In the genomic region with DNA sequence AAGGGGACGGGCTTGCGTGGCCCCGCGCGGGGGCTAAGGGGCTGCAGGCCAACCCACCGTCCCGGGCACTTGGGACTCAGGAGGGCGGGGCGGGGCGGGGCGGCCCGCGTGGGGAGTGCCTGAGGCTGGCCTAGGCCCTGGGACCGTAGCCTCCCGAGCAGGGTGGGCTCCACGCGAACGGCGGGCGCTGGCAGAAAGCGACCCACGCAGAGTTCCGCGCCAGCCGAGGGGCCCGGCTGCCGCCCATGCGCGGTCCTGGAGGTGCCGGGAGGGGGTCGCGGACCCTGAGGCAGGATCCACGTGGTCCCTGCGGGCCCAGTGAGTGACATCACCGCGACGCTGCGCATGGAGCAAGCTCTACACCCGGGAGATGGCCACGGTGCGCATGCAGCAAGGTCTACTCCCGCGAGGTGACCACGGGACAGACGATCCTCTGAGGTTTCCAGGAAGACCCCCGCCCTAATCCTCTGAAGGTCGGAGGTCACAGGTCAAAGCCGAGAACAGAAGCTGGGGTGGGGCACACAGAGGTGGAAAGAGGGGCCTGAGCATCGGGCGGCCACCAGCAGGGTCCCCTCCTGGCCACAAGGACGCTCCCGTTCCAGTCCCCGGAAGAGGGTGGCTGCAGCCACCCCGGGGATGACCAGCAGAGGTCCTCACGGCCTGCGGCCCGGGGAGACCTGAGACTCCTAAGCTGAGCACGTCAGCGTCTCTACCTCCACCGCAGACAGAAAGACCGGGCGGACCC, we compare ENCODE assay signal across 1 cellular context.
TF ChIP-seq lines count a peak whose summit lies in the region.

No MANE protein-coding gene starts in this region.

TF ChIP-seq in HepG2, 621 proteins besides CTCF, POLR2A, EP300 and RAD21 (continued from another document and continues in another):
- TF ChIP-seq HOXA7 (CRISPR knock-in tag; IDR thresholded peaks at IDR 0.05) (no peak), MLX (CRISPR knock-in tag; IDR thresholded peaks at IDR 0.05) (peak; percentile 40; the same call in 1 of the 2 replicates), CREBL2 (CRISPR knock-in tag; IDR thresholded peaks at IDR 0.05; ENCODE audit: borderline replicate concordance) (peak; percentile 77; the same call in 1 of the 2 replicates), ZNF878 (CRISPR knock-in tag; IDR thresholded peaks at IDR 0.05) (no peak), YEATS2 (CRISPR knock-in tag; IDR thresholded peaks at IDR 0.05; ENCODE audit: borderline replicate concordance) (peak; percentile 54; the same call in 1 of the 2 replicates), KDM1A (CRISPR knock-in tag; IDR thresholded peaks at IDR 0.05) (no peak; the same call in 1 of the 2 replicates), NBN (conservative IDR thresholded peaks at IDR 0.05) (no peak), FOSL2 (CRISPR knock-in tag; IDR thresholded peaks at IDR 0.05) (no peak), ZNF691 (CRISPR knock-in tag; IDR thresholded peaks at IDR 0.05; ENCODE audit: borderline replicate concordance, low read depth) (no peak), ZFP90 (CRISPR knock-in tag; IDR thresholded peaks at IDR 0.05; ENCODE audit: borderline replicate concordance) (peak; percentile 68; the same call in 1 of the 2 replicates), POLR2AphosphoS2 (IDR thresholded peaks at IDR 0.05; ENCODE audit: low read depth, low read length) (no peak), ZNF784 (CRISPR knock-in tag; IDR thresholded peaks at IDR 0.05; ENCODE audit: borderline replicate concordance) (0 out of 2 replicates have a peak, but pooled peaks have one; percentile 44), ZNF549 (CRISPR knock-in tag; IDR thresholded peaks at IDR 0.05) (no peak), ZNF317 (CRISPR knock-in tag; IDR thresholded peaks at IDR 0.05) (peak; percentile 74; the same call in 1 of the 2 replicates), ZNF589 (CRISPR knock-in tag; conservative IDR thresholded peaks at IDR 0.05) (no peak), MTF1 (CRISPR knock-in tag; IDR thresholded peaks at IDR 0.05) (no peak), FIP1L1 (IDR thresholded peaks at IDR 0.05; ENCODE audit: borderline replicate concordance, insufficient read depth, low read depth, low read length) (no peak), ZNF354B (CRISPR knock-in tag; IDR thresholded peaks at IDR 0.05) (no peak), BRD4 (CRISPR knock-in tag; IDR thresholded peaks at IDR 0.05) (no peak), ZFP62 (CRISPR knock-in tag; IDR thresholded peaks at IDR 0.05) (no peak), IRF2 (CRISPR knock-in tag; IDR thresholded peaks at IDR 0.05) (peak; percentile 57), ZNF670 (CRISPR knock-in tag; IDR thresholded peaks at IDR 0.05; ENCODE audit: borderline replicate concordance) (no peak), NFKB2 (CRISPR knock-in tag; IDR thresholded peaks at IDR 0.05; ENCODE audit: borderline replicate concordance) (peak; percentile 95; the same call in 1 of the 2 replicates), ARNT (IDR thresholded peaks at IDR 0.05) (no peak), MIER3 (CRISPR knock-in tag; IDR thresholded peaks at IDR 0.05; ENCODE audit: borderline replicate concordance) (no peak), ZNF101 (CRISPR knock-in tag; IDR thresholded peaks at IDR 0.05; ENCODE audit: borderline replicate concordance, low read depth) (no peak), MIER2 (CRISPR knock-in tag; IDR thresholded peaks at IDR 0.05) (peak; percentile 36; the same call in 1 of the 2 replicates), ZNF552 (CRISPR knock-in tag; IDR thresholded peaks at IDR 0.05; ENCODE audit: borderline replicate concordance) (peak; percentile 77; the same call in 1 of the 2 replicates)
- TF ChIP-seq, protein P1, sequence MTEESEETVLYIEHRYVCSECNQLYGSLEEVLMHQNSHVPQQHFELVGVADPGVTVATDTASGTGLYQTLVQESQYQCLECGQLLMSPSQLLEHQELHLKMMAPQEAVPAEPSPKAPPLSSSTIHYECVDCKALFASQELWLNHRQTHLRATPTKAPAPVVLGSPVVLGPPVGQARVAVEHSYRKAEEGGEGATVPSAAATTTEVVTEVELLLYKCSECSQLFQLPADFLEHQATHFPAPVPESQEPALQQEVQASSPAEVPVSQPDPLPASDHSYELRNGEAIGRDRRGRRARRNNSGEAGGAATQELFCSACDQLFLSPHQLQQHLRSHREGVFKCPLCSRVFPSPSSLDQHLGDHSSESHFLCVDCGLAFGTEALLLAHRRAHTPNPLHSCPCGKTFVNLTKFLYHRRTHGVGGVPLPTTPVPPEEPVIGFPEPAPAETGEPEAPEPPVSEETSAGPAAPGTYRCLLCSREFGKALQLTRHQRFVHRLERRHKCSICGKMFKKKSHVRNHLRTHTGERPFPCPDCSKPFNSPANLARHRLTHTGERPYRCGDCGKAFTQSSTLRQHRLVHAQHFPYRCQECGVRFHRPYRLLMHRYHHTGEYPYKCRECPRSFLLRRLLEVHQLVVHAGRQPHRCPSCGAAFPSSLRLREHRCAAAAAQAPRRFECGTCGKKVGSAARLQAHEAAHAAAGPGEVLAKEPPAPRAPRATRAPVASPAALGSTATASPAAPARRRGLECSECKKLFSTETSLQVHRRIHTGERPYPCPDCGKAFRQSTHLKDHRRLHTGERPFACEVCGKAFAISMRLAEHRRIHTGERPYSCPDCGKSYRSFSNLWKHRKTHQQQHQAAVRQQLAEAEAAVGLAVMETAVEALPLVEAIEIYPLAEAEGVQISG (CRISPR knock-in tag; IDR thresholded peaks at IDR 0.05), result peak; percentile 61
- TF ChIP-seq, protein P2, sequence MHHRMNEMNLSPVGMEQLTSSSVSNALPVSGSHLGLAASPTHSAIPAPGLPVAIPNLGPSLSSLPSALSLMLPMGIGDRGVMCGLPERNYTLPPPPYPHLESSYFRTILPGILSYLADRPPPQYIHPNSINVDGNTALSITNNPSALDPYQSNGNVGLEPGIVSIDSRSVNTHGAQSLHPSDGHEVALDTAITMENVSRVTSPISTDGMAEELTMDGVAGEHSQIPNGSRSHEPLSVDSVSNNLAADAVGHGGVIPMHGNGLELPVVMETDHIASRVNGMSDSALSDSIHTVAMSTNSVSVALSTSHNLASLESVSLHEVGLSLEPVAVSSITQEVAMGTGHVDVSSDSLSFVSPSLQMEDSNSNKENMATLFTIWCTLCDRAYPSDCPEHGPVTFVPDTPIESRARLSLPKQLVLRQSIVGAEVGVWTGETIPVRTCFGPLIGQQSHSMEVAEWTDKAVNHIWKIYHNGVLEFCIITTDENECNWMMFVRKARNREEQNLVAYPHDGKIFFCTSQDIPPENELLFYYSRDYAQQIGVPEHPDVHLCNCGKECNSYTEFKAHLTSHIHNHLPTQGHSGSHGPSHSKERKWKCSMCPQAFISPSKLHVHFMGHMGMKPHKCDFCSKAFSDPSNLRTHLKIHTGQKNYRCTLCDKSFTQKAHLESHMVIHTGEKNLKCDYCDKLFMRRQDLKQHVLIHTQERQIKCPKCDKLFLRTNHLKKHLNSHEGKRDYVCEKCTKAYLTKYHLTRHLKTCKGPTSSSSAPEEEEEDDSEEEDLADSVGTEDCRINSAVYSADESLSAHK (CRISPR knock-in tag; IDR thresholded peaks at IDR 0.05; ENCODE audit: borderline replicate concordance), result no peak
- TF ChIP-seq, protein P3, sequence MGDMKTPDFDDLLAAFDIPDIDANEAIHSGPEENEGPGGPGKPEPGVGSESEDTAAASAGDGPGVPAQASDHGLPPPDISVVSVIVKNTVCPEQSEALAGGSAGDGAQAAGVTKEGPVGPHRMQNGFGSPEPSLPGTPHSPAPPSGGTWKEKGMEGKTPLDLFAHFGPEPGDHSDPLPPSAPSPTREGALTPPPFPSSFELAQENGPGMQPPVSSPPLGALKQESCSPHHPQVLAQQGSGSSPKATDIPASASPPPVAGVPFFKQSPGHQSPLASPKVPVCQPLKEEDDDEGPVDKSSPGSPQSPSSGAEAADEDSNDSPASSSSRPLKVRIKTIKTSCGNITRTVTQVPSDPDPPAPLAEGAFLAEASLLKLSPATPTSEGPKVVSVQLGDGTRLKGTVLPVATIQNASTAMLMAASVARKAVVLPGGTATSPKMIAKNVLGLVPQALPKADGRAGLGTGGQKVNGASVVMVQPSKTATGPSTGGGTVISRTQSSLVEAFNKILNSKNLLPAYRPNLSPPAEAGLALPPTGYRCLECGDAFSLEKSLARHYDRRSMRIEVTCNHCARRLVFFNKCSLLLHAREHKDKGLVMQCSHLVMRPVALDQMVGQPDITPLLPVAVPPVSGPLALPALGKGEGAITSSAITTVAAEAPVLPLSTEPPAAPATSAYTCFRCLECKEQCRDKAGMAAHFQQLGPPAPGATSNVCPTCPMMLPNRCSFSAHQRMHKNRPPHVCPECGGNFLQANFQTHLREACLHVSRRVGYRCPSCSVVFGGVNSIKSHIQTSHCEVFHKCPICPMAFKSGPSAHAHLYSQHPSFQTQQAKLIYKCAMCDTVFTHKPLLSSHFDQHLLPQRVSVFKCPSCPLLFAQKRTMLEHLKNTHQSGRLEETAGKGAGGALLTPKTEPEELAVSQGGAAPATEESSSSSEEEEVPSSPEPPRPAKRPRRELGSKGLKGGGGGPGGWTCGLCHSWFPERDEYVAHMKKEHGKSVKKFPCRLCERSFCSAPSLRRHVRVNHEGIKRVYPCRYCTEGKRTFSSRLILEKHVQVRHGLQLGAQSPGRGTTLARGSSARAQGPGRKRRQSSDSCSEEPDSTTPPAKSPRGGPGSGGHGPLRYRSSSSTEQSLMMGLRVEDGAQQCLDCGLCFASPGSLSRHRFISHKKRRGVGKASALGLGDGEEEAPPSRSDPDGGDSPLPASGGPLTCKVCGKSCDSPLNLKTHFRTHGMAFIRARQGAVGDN (CRISPR knock-in tag; IDR thresholded peaks at IDR 0.05), result peak; percentile 99
- TF ChIP-seq, protein P4, sequence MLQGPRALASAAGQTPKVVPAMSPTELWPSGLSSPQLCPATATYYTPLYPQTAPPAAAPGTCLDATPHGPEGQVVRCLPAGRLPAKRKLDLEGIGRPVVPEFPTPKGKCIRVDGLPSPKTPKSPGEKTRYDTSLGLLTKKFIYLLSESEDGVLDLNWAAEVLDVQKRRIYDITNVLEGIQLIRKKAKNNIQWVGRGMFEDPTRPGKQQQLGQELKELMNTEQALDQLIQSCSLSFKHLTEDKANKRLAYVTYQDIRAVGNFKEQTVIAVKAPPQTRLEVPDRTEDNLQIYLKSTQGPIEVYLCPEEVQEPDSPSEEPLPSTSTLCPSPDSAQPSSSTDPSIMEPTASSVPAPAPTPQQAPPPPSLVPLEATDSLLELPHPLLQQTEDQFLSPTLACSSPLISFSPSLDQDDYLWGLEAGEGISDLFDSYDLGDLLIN (CRISPR knock-in tag; IDR thresholded peaks at IDR 0.05; ENCODE audit: borderline replicate concordance), result no peak
- TF ChIP-seq, protein P5, sequence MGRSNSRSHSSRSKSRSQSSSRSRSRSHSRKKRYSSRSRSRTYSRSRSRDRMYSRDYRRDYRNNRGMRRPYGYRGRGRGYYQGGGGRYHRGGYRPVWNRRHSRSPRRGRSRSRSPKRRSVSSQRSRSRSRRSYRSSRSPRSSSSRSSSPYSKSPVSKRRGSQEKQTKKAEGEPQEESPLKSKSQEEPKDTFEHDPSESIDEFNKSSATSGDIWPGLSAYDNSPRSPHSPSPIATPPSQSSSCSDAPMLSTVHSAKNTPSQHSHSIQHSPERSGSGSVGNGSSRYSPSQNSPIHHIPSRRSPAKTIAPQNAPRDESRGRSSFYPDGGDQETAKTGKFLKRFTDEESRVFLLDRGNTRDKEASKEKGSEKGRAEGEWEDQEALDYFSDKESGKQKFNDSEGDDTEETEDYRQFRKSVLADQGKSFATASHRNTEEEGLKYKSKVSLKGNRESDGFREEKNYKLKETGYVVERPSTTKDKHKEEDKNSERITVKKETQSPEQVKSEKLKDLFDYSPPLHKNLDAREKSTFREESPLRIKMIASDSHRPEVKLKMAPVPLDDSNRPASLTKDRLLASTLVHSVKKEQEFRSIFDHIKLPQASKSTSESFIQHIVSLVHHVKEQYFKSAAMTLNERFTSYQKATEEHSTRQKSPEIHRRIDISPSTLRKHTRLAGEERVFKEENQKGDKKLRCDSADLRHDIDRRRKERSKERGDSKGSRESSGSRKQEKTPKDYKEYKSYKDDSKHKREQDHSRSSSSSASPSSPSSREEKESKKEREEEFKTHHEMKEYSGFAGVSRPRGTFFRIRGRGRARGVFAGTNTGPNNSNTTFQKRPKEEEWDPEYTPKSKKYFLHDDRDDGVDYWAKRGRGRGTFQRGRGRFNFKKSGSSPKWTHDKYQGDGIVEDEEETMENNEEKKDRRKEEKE (IDR thresholded peaks at IDR 0.05), result no peak
